33 cellular contexts compared by ENCODE assay signal in genomic region chr7:91142743-91143142, GRCh38.
"Had no signal": no experiment of that assay in that cellular context is flagged by ENCODE, and none has a peak within 500 bp of the region (broad histone marks: within the 10 kb centered on the region; RNA-seq: fewer than 3 reads in every experiment).

No MANE protein-coding gene starts in this region.

- H3K4me3 ChIP-seq: MG63 had no signal

- H3K36me3 ChIP-seq: MG63 had no signal

- H3K27me3 ChIP-seq: MG63 had no signal

- H3K9me3 ChIP-seq: MG63 had no signal

- DNase-seq: Karpas-422, Kasumi-1, MG63, MV-4-11, NCI-H1048, NCI-H1092, NCI-H1092 treated with DMSO at 0.1 percent for 48 hours, NCI-H1105, NCI-H1105 treated with DMSO at 0.1 percent for 48 hours, NCI-H1417, NCI-H1417 treated with DMSO at 0.1 percent for 48 hours, NCI-H1436, NCI-H1436 treated with DMSO at 0.1 percent for 48 hours, NCI-H146, NCI-H1694, NCI-H1694 treated with DMSO at 0.1 percent for 48 hours, NCI-H187, NCI-H187 treated with DMSO at 0.1 percent for 48 hours, NCI-H1930, NCI-H2029, NCI-H2029 treated with DMSO at 0.1 percent for 48 hours, NCI-H2081, NCI-H2081 treated with DMSO at 0.1 percent for 48 hours, NCI-H2107, NCI-H2171, NCI-H2171 treated with DMSO at 0.1 percent for 48 hours, NCI-H2227 treated with DMSO at 0.1 percent for 48 hours, NCI-H226, NCI-H345, NCI-H446, NCI-H446 treated with DMSO at 0.1 percent for 48 hours, NCI-H510A, NCI-H510A treated with DMSO at 0.1 percent for 48 hours had no signal
